Comparison of ENCODE assay signal across 8 cellular contexts in the genomic region with DNA sequence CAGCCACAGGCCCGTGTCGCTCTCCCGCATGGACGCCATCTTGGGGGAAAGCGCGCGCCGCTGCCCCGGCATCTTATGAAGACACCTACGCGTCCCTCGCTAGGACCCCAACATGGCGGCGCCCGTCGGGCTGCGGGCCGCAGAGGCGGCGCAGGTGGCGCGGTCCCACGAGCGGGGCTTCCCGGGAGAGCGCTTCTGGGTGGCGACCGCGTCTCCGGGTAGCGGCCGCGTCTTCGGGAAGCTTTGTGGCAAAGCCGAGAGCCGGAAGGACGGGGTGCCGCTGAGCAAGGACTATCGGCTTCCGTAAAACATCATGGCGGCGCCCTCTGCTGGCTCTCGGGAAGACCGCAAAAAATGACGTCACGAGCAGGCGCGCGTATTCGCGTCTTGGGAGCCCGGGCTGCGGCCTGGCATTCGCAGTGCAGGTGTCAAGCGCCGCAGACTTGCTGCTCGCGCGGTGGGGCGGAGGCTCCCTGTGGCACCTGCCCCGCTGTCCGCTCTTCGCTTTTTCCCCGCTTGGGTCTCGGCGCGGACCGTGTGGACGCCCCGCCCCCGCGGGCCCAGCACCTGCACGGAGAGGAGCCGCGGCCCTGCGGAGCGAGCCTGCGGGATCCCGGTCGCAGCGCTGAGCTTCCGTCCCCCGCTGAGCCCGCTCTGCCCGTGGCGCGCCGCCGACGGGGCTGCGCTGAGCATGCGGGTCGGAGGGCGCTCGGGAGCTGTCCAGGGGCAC. TPM values are rescaled to one million over a fixed set of nuclear protein-coding genes. Genes with fewer than 3 reads are reported as not detected.
DNase-seq lines count a peak whose midpoint lies in the region; ATAC-seq and TF ChIP-seq lines count a peak whose summit lies in the region.

A gene (minus strand): TSS at position 54 of the 730 bp plus-strand sequence. CDS start 15 bp downstream, at position 39.

- peak within 1 kb of the TSS; percentile 75 for H2AFZ ChIP-seq in neural cell (ENCODE audit: low read depth, low read length)

- H3K9me3 ChIP-seq in HAP-1 (no peaks in the 10 kb centered on the region), MG63 (no peaks in the 10 kb centered on the region), neural cell (ENCODE audit: low read length) (no peaks in the 10 kb centered on the region)

- peak; percentile 50 for TF ChIP-seq EP300 in neural cell (conservative IDR thresholded peaks at IDR 0.05; ENCODE audit: poor library complexity, severe bottlenecking)

- in situ Hi-C loops in HAP-1 (cut with MboI; ENCODE audit: low sequenced_read_pairs) = no loop called here

- peaks cover 36% of the 10 kb centered on the region for H3K79me2 ChIP-seq in neural cell (replicated peaks; ENCODE audit: insufficient read depth, low read length)

- H3K27me3 Mint-ChIP-seq in stimulated activated naive CD8-positive, alpha-beta T cell treated with anti-CD3 and anti-CD28 coated beads, Interleukin-15, amount 100 ng/mL, for 72 hours = no peaks in the 10 kb centered on the region

- peak; percentile 86 for ATAC-seq in stimulated activated naive CD8-positive, alpha-beta T cell treated with anti-CD3 and anti-CD28 coated beads, Interleukin-15, amount 100 ng/mL, for 72 hours

- peak within 1 kb of the TSS; percentile 94 to 97 for H3K27ac Mint-ChIP-seq in stimulated activated naive CD8-positive, alpha-beta T cell treated with anti-CD3 and anti-CD28 coated beads, Interleukin-15, amount 100 ng/mL, for 72 hours

- H3F3A ChIP-seq in neural cell (ENCODE audit: insufficient read depth, low read length, poor library complexity, severe bottlenecking) = peaks cover 6% of the 10 kb centered on the region

- peaks cover 37% of the 10 kb centered on the region for H3K4me1 Mint-ChIP-seq in stimulated activated naive CD8-positive, alpha-beta T cell treated with anti-CD3 and anti-CD28 coated beads, Interleukin-15, amount 100 ng/mL, for 72 hours

- TF ChIP-seq CTCF in fibroblast of villous mesenchyme (IDR thresholded peaks at IDR 0.05; ENCODE audit: insufficient read depth, low read depth, low read length) (peak; percentile 19), neural cell (IDR thresholded peaks at IDR 0.05; ENCODE audit: poor library complexity, severe bottlenecking) (peak; percentile 68)

- H3K4me2 ChIP-seq in neural cell (ENCODE audit: low read length) = peak within 1 kb of the TSS; percentile 95

- H4K20me1 ChIP-seq in neural cell (ENCODE audit: insufficient read depth) = no peaks in the 10 kb centered on the region

- H3K4me1 ChIP-seq in HAP-1 = peaks cover 10% of the 10 kb centered on the region

- H3K9me3 Mint-ChIP-seq in stimulated activated naive CD8-positive, alpha-beta T cell treated with anti-CD3 and anti-CD28 coated beads, Interleukin-15, amount 100 ng/mL, for 72 hours = no peaks in the 10 kb centered on the region

- H3K9ac ChIP-seq in neural cell (ENCODE audit: low read length) = peak within 1 kb of the TSS; percentile 94

- H3K27ac ChIP-seq in neural cell (ENCODE audit: low read length) = peak within 1 kb of the TSS; percentile 96

- DNase-seq in GDM1 (lab: John Stamatoyannopoulos, UW) (peak; percentile 86), HAP-1 (ENCODE audit: low spot score in 2 of 2) (peak; percentile 90 to 97), MG63 (peak; percentile 87), SHP77 (lab: John Stamatoyannopoulos, UW) (peak; percentile 80 to 83), activated gamma-delta T cell (lab: John Stamatoyannopoulos, UW) (peak; percentile 83), fibroblast of villous mesenchyme (ENCODE audit: low read depth) (peak; percentile 95)
- peak; percentile 94 to 95 for DNase-seq in stimulated activated naive CD8-positive, alpha-beta T cell treated with anti-CD3 and anti-CD28 coated beads, Interleukin-15, amount 100 ng/mL, for 72 hours

- peaks cover 10% of the 10 kb centered on the region for H3K36me3 ChIP-seq in HAP-1 (replicated peaks)
- peaks cover 16% of the 10 kb centered on the region; the same call in 1 of the 2 replicates for H3K36me3 ChIP-seq in MG63
- H3K36me3 ChIP-seq in neural cell (ENCODE audit: insufficient read depth, low read length) = no peaks in the 10 kb centered on the region

- H3K4me3 ChIP-seq in HAP-1 (peak within 1 kb of the TSS; percentile 90), MG63 (peak within 1 kb of the TSS; percentile 96), fibroblast of villous mesenchyme (ENCODE audit: low read depth, low read length) (peak within 1 kb of the TSS; percentile 95), neural cell (ENCODE audit: low read length) (peak within 1 kb of the TSS; percentile 96)

- H3K4me3 Mint-ChIP-seq in stimulated activated naive CD8-positive, alpha-beta T cell treated with anti-CD3 and anti-CD28 coated beads, Interleukin-15, amount 100 ng/mL, for 72 hours = peak within 1 kb of the TSS; percentile 89 to 90

- TF ChIP-seq RAD21 in neural cell (conservative IDR thresholded peaks at IDR 0.05) = peak; percentile 42

- H3K9me2 ChIP-seq in neural cell (ENCODE audit: insufficient read depth, low read length) = no peaks in the 10 kb centered on the region

- H3K27me3 ChIP-seq in HAP-1 (ENCODE audit: low read depth) (no peaks in the 10 kb centered on the region), MG63 (no peaks in the 10 kb centered on the region), neural cell (ENCODE audit: insufficient read depth, low read depth, low read length) (no peaks in the 10 kb centered on the region)

TF ChIP-seq in neural cell, 6 proteins besides CTCF, POLR2A, EP300 and RAD21:
- TF ChIP-seq MXI1 (conservative IDR thresholded peaks at IDR 0.05; ENCODE audit: poor library complexity, severe bottlenecking) (peak; percentile 86), SMC3 (conservative IDR thresholded peaks at IDR 0.05; ENCODE audit: poor library complexity) (no peak), EZH2 (IDR thresholded peaks at IDR 0.05; ENCODE audit: borderline replicate concordance, insufficient read depth, low read length, poor library complexity, severe bottlenecking) (no peak), POLR2AphosphoS5 (IDR thresholded peaks at IDR 0.05) (peak; percentile 88), TAF1 (IDR thresholded peaks at IDR 0.05; ENCODE audit: low read depth) (peak; percentile 100)
- TF ChIP-seq, protein P1, sequence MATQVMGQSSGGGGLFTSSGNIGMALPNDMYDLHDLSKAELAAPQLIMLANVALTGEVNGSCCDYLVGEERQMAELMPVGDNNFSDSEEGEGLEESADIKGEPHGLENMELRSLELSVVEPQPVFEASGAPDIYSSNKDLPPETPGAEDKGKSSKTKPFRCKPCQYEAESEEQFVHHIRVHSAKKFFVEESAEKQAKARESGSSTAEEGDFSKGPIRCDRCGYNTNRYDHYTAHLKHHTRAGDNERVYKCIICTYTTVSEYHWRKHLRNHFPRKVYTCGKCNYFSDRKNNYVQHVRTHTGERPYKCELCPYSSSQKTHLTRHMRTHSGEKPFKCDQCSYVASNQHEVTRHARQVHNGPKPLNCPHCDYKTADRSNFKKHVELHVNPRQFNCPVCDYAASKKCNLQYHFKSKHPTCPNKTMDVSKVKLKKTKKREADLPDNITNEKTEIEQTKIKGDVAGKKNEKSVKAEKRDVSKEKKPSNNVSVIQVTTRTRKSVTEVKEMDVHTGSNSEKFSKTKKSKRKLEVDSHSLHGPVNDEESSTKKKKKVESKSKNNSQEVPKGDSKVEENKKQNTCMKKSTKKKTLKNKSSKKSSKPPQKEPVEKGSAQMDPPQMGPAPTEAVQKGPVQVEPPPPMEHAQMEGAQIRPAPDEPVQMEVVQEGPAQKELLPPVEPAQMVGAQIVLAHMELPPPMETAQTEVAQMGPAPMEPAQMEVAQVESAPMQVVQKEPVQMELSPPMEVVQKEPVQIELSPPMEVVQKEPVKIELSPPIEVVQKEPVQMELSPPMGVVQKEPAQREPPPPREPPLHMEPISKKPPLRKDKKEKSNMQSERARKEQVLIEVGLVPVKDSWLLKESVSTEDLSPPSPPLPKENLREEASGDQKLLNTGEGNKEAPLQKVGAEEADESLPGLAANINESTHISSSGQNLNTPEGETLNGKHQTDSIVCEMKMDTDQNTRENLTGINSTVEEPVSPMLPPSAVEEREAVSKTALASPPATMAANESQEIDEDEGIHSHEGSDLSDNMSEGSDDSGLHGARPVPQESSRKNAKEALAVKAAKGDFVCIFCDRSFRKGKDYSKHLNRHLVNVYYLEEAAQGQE (IDR thresholded peaks at IDR 0.05; ENCODE audit: borderline replicate concordance) = peak; percentile 99

RNA-seq across cellular contexts. Expression of the gene that starts here (rescaled TPM):
- 4.7 and 15.0 TPM in 2 replicates for total RNA-seq in MG63 (2014; rRNA removed; shearing (Covaris generic); ENCODE audit: low replicate concordance)
- 17.7 and 18.1 TPM in 2 replicates for total RNA-seq in fibroblast of villous mesenchyme
- polyA plus RNA-seq in neural cell = 40.5 and 56.7 TPM in 2 replicates
- polyA minus RNA-seq in neural cell = 48.6 and 57.2 TPM in 2 replicates

Comparison
In these comparisons a context has a peak if more than half of its experiments do, and no peak if none do; other contexts are left out.
1. Peak in every context shown above with its lines: DNase-seq, ATAC-seq, H3K4me3 ChIP-seq and H3K27ac ChIP-seq.